In genomic region chr15:55742498-55742926, GRCh38 we compare ENCODE assay signal across 8 cellular contexts. TPM values are rescaled to one million over a fixed set of nuclear protein-coding genes. Genes with fewer than 3 reads are reported as not detected.
DNase-seq lines count a peak whose midpoint lies in the region; ATAC-seq and TF ChIP-seq lines count a peak whose summit lies in the region.

No MANE protein-coding gene starts in this region.

- TF ChIP-seq CTCF in VCaP (conservative IDR thresholded peaks at IDR 0.05) (no peak), fibroblast of lung (conservative IDR thresholded peaks at IDR 0.05 in 1 of 2, IDR thresholded peaks at IDR 0.05 in 1 of 2; ENCODE audit: low read depth in 1 of 2, low read length in 2 of 2) (no peak), neutrophil (IDR thresholded peaks at IDR 0.05) (no peak)

- peaks cover 18 to 20% of the 10 kb centered on the region in 2 donors for H3K27me3 Mint-ChIP-seq in CD4-positive, alpha-beta memory T cell

- peak overlapping the region; percentile 96 for H3K4me2 ChIP-seq in fibroblast of lung (ENCODE audit: extremely low read depth, insufficient read depth, low read length)

- H3K27ac ChIP-seq in CD4-positive, alpha-beta memory T cell (ENCODE audit: low read depth, low read length), result no peak overlapping the region
- H3K27ac ChIP-seq in VCaP (peak overlapping the region; percentile 41; the same call in 1 of the 2 replicates), fibroblast of lung (ENCODE audit: insufficient read depth, low read length) (no peak overlapping the region), neutrophil (no peak overlapping the region)

- H3K36me3 ChIP-seq in CD4-positive, alpha-beta memory T cell (ENCODE audit: insufficient read depth, low read length), result no peaks in the 10 kb centered on the region
- H3K36me3 ChIP-seq in fibroblast of lung (ENCODE audit: control insufficient read depth, insufficient read depth, low read length) (no peaks in the 10 kb centered on the region), neutrophil (no peaks in the 10 kb centered on the region)

- H3K79me2 ChIP-seq in fibroblast of lung (ENCODE audit: control insufficient read depth, insufficient read depth, low read length), result no peaks in the 10 kb centered on the region

- peaks cover 0 to 11% (median 2%) of the 10 kb centered on the region in 4 donors for H3K4me1 Mint-ChIP-seq in CD4-positive, alpha-beta memory T cell

- H3K9me3 ChIP-seq in CD4-positive, alpha-beta memory T cell (ENCODE audit: control insufficient read depth in 1 of 2, low read length in 2 of 2), result no peaks in the 10 kb centered on the region
- H3K9me3 ChIP-seq in fibroblast of lung (ENCODE audit: control insufficient read depth, insufficient read depth, low read depth, low read length) (no peaks in the 10 kb centered on the region), neutrophil (no peaks in the 10 kb centered on the region)

- H3K4me1 ChIP-seq in CD4-positive, alpha-beta memory T cell (ENCODE audit: insufficient read depth, low read length), result peaks cover 12% of the 10 kb centered on the region
- H3K4me1 ChIP-seq in fibroblast of lung (ENCODE audit: control insufficient read depth, extremely low read depth, insufficient read depth, low read length) (peaks cover 5% of the 10 kb centered on the region), neutrophil (ENCODE audit: control insufficient read depth in 1 of 2, insufficient read depth in 1 of 2, low read depth in 1 of 2, low read length in 1 of 2) (peaks cover 15% of the 10 kb centered on the region in 2 experiments)

- no peaks in the 10 kb centered on the region for H3K9me3 Mint-ChIP-seq in CD4-positive, alpha-beta memory T cell

- no peaks in the 10 kb centered on the region for H3K36me3 Mint-ChIP-seq in CD4-positive, alpha-beta memory T cell

- H3K27ac Mint-ChIP-seq in CD4-positive, alpha-beta memory T cell, result no peak overlapping the region

- H3K9ac ChIP-seq in fibroblast of lung (ENCODE audit: insufficient read depth, low read length), result peak overlapping the region; percentile 63

- H4K20me1 ChIP-seq in fibroblast of lung (ENCODE audit: control insufficient read depth, extremely low read depth, insufficient read depth, low read length), result no peaks in the 10 kb centered on the region

- DNase-seq in CD4-positive, alpha-beta memory T cell, result peak in 2 of 5 donors; percentile 2 to 8
- DNase-seq in fibroblast of lung (ENCODE audit: low read depth in 2 of 2) (peak; percentile 42 to 50), SIG-M5 (lab: John Stamatoyannopoulos, UW) (no peak), globus pallidus (ENCODE audit: low spot score) (no peak)

- H3K4me3 Mint-ChIP-seq in CD4-positive, alpha-beta memory T cell, result peak overlapping the region in 7 of 8 donors; percentile 36 to 70 (median 59)

- ATAC-seq in HG02759 (IDR thresholded peaks at IDR 0.05; ENCODE audit: unreplicated experiment), result peak; percentile 54
- no peak for ATAC-seq in GM18858 (IDR thresholded peaks at IDR 0.05; ENCODE audit: unreplicated experiment)

- intact Hi-C loops in CD4-positive, alpha-beta memory T cell (cut with micrococcal nuclease), result no loop called here

- peak overlapping the region in 1 of 2 donors; percentile 45 for H3K4me3 ChIP-seq in CD4-positive, alpha-beta memory T cell (ENCODE audit: low read length in 2 of 2)
- H3K4me3 ChIP-seq in fibroblast of lung (replicated peaks in 1 of 4; ENCODE audit: control extremely low read depth in 1 of 4, insufficient read depth in 1 of 4, low read depth in 3 of 4, low read length in 4 of 4) (peak overlapping the region; percentile 68 to 82 (median 75)), neutrophil (ENCODE audit: low read depth in 1 of 2, low read length in 1 of 2) (peak overlapping the region; percentile 25 to 48)

- POLR2A ChIA-PET in CD4-positive, alpha-beta memory T cell (lab: Charles Lee; ENCODE audit: partially characterized antibody), result no interaction called here

- H3K27me3 ChIP-seq in CD4-positive, alpha-beta memory T cell (ENCODE audit: insufficient read depth, low read length), result peaks cover 22% of the 10 kb centered on the region
- H3K27me3 ChIP-seq in fibroblast of lung (ENCODE audit: control insufficient read depth, insufficient read depth, low read length) (peaks cover 3% of the 10 kb centered on the region), neutrophil (peaks cover 86% of the 10 kb centered on the region)

- peak overlapping the region; percentile 73 for H2AFZ ChIP-seq in fibroblast of lung (ENCODE audit: low read length)

- CTCF ChIA-PET in CD4-positive, alpha-beta memory T cell (lab: Charles Lee; ENCODE audit: partially characterized antibody), result no interaction called here

RNA-seq across cellular contexts. Expression of gene PRTG, which starts 0.4 kb away (rescaled TPM):
- total RNA-seq in CD4-positive, alpha-beta memory T cell, result not detected
- not detected for polyA plus RNA-seq in CD4-positive, alpha-beta memory T cell
- total RNA-seq in fibroblast of lung, result 2.1 and 4.0 TPM in 2 replicates
- polyA plus RNA-seq in fibroblast of lung, result 0.90 and 2.1 TPM in 2 replicates
- polyA plus RNA-seq in fibroblast of lung (2012), result 1.0 and 2.1 TPM in 2 replicates
- 0.19 and 0.90 TPM in 2 replicates for polyA minus RNA-seq in fibroblast of lung (ENCODE audit: low replicate concordance)

Comparison
In these comparisons a context has a peak if more than half of its experiments do, and no peak if none do; other contexts are left out.
1. DNase-seq: peak in fibroblast of lung (2 of 2); none in SIG-M5 (single experiment) and globus pallidus (single experiment).